In the genomic region with DNA sequence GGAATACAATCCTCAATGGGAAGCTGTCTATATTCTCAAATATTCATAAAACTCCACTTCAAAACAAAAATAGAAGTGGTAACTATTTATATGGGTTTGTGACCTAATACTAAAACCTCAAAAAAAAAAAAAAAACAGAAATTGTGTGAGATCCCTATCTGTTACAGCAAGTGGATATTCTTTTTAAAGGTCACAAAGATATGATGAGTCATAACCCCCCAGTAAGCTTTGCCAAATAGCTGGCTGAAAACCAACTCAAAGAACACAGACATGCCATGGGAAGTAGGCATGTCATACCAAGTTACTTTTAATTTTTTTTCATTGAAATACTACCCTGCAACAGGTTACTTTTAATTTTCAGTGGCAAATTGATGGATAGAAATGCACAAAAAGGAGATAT, we compare ENCODE assay signal across 9 cellular contexts.
DNase-seq lines count a peak whose midpoint lies in the region; ATAC-seq and TF ChIP-seq lines count a peak whose summit lies in the region.
"Had no signal": no experiment of that assay in that cellular context is flagged by ENCODE, and none has a peak within 500 bp of the region (broad histone marks: within the 10 kb centered on the region; RNA-seq: fewer than 3 reads in every experiment).

No MANE protein-coding gene starts in this region.

- peak overlapping the region; percentile 39 for H3K27ac Mint-ChIP-seq in activated naive CD8-positive, alpha-beta T cell treated with anti-CD3 and anti-CD28 coated beads, Interleukin-2, amount 10 ng/mL, durations not matched to agents 7 days and 5 days
- H3K27ac Mint-ChIP-seq: memory B cell had no signal

- H3K9ac ChIP-seq in neuronal stem cell (ENCODE audit: low read depth, low read length, poor library complexity) = no peak overlapping the region

- no peak overlapping the region for H3K4me3 ChIP-seq in GM06990 (replicated peaks; ENCODE audit: low read depth, low read length)
- H3K4me3 ChIP-seq in neuronal stem cell (ENCODE audit: low read length in 2 of 2) = no peak overlapping the region

- peaks cover 32% of the 10 kb centered on the region for H3K36me3 Mint-ChIP-seq in activated naive CD8-positive, alpha-beta T cell treated with anti-CD3 and anti-CD28 coated beads, Interleukin-2, amount 10 ng/mL, durations not matched to agents 7 days and 5 days

- no peak overlapping the region for H3K4me2 ChIP-seq in neuronal stem cell (ENCODE audit: insufficient read depth, low read length, poor library complexity, severe bottlenecking)

- H3K27me3 Mint-ChIP-seq in activated naive CD8-positive, alpha-beta T cell treated with anti-CD3 and anti-CD28 coated beads, Interleukin-2, amount 10 ng/mL, durations not matched to agents 7 days and 5 days = no peaks in the 10 kb centered on the region
- H3K27me3 Mint-ChIP-seq: memory B cell had no signal

- no peak overlapping the region for H4K8ac ChIP-seq in neuronal stem cell (ENCODE audit: low read depth, low read length)

- no peak overlapping the region for H3K27ac ChIP-seq in neuronal stem cell (replicated peaks; ENCODE audit: low read length)

- H2BK15ac ChIP-seq in neuronal stem cell (ENCODE audit: low read length) = no peak overlapping the region

- peak; percentile 90 for ATAC-seq in activated naive CD8-positive, alpha-beta T cell treated with anti-CD3 and anti-CD28 coated beads, Interleukin-2, amount 10 ng/mL, durations not matched to agents 7 days and 5 days (ENCODE audit: low read depth)

- H2AFZ ChIP-seq in neuronal stem cell (ENCODE audit: low read length) = no peak overlapping the region

- H3K4me1 ChIP-seq in neuronal stem cell (ENCODE audit: control insufficient read depth in 2 of 2, insufficient read depth in 1 of 2, low read depth in 1 of 2, low read length in 2 of 2) = peaks cover 0 to 1% of the 10 kb centered on the region in 2 donors

- no peak overlapping the region for H3K4ac ChIP-seq in neuronal stem cell (ENCODE audit: low read length)

- peak overlapping the region; percentile 62 for H3K4me3 Mint-ChIP-seq in activated naive CD8-positive, alpha-beta T cell treated with anti-CD3 and anti-CD28 coated beads, Interleukin-2, amount 10 ng/mL, durations not matched to agents 7 days and 5 days
- H3K4me3 Mint-ChIP-seq: memory B cell had no signal

- H3K4me1 Mint-ChIP-seq in activated naive CD8-positive, alpha-beta T cell treated with anti-CD3 and anti-CD28 coated beads, Interleukin-2, amount 10 ng/mL, durations not matched to agents 7 days and 5 days = peaks cover 48% of the 10 kb centered on the region

- H2BK12ac ChIP-seq in neuronal stem cell (ENCODE audit: low read length) = no peak overlapping the region

- H4K91ac ChIP-seq in neuronal stem cell (ENCODE audit: low read depth, low read length, poor library complexity) = no peak overlapping the region

- H3K36me3 ChIP-seq in GM06990 (ENCODE audit: control insufficient read depth, insufficient read depth, low read length) = no peaks in the 10 kb centered on the region
- no peaks in the 10 kb centered on the region for H3K36me3 ChIP-seq in neuronal stem cell (replicated peaks in 1 of 2; ENCODE audit: control insufficient read depth in 2 of 2, insufficient read depth in 2 of 2, low read length in 2 of 2)

- no peak for TF ChIP-seq CTCF in GM06990 (IDR thresholded peaks at IDR 0.05; ENCODE audit: insufficient read depth, low read length, poor library complexity, severe bottlenecking)

- H3K14ac ChIP-seq in neuronal stem cell (ENCODE audit: low read length) = no peak overlapping the region

- H3K18ac ChIP-seq in neuronal stem cell (ENCODE audit: low read length) = no peak overlapping the region

- no peaks in the 10 kb centered on the region for H3K9me3 Mint-ChIP-seq in activated naive CD8-positive, alpha-beta T cell treated with anti-CD3 and anti-CD28 coated beads, Interleukin-2, amount 10 ng/mL, durations not matched to agents 7 days and 5 days
- H3K9me3 Mint-ChIP-seq: memory B cell had no signal

- no peak overlapping the region for H3K23ac ChIP-seq in neuronal stem cell (ENCODE audit: low read depth, low read length, poor library complexity)

- DNase-seq in GM06990 (ENCODE audit: extremely low read depth, insufficient read length) (peak; percentile 26), LoVo (ENCODE audit: low spot score) (peak; percentile 61), lung microvascular endothelial cell (ENCODE audit: low read depth in 2 of 2) (peak; percentile 73 to 83), NCI-H1048 (lab: John Stamatoyannopoulos, UW) (no peak), NCI-H748 (lab: John Stamatoyannopoulos, UW; ENCODE audit: unreplicated experiment) (no peak), neuronal stem cell (ENCODE audit: low spot score) (no peak), globus pallidus (ENCODE audit: low spot score) (no peak)
- no peak for DNase-seq in activated naive CD8-positive, alpha-beta T cell treated with anti-CD3 and anti-CD28 coated beads, Interleukin-2, amount 10 ng/mL, durations not matched to agents 7 days and 5 days

- no peak overlapping the region for H2AK5ac ChIP-seq in neuronal stem cell (ENCODE audit: low read depth, low read length)

- H2BK120ac ChIP-seq in neuronal stem cell (ENCODE audit: low read depth, low read length) = no peak overlapping the region

- no peaks in the 10 kb centered on the region for H3K79me1 ChIP-seq in neuronal stem cell (ENCODE audit: low read depth, low read length)

- POLR2A ChIA-PET in activated naive CD8-positive, alpha-beta T cell treated with anti-CD3 and anti-CD28 coated beads, Interleukin-2, amount 10 ng/mL, durations not matched to agents 7 days and 5 days (lab: Charles Lee) = interaction anchor here (1.0 kb wide), 1 partner anchor 23 kb away, joined by 3 read pairs; no protein-coding TSS in a partner anchor

- no peak overlapping the region for H2BK5ac ChIP-seq in neuronal stem cell (ENCODE audit: low read length)

- no peaks in the 10 kb centered on the region for H3K9me3 ChIP-seq in neuronal stem cell (replicated peaks in 1 of 2; ENCODE audit: control insufficient read depth in 2 of 2, insufficient read depth in 1 of 2, low read depth in 1 of 2, low read length in 2 of 2)

- no peaks in the 10 kb centered on the region for H3K27me3 ChIP-seq in GM06990 (replicated peaks; ENCODE audit: control insufficient read depth, insufficient read depth, low read length)
- no peaks in the 10 kb centered on the region for H3K27me3 ChIP-seq in neuronal stem cell (ENCODE audit: control insufficient read depth in 3 of 3, insufficient read depth in 3 of 3, low read depth in 1 of 3, low read length in 3 of 3)

Comparison
In these comparisons a context has a peak if more than half of its experiments do, and no peak if none do; other contexts are left out.
1. DNase-seq: peak in GM06990 (single experiment), LoVo (single experiment) and lung microvascular endothelial cell (2 of 2); none in activated naive CD8-positive, alpha-beta T cell treated with anti-CD3 and anti-CD28 coated beads, Interleukin-2, amount 10 ng/mL, durations not matched to agents 7 days and 5 days (single experiment), NCI-H1048 (single experiment), NCI-H748 (single experiment), neuronal stem cell (single experiment) and globus pallidus (single experiment).